In the genomic region with DNA sequence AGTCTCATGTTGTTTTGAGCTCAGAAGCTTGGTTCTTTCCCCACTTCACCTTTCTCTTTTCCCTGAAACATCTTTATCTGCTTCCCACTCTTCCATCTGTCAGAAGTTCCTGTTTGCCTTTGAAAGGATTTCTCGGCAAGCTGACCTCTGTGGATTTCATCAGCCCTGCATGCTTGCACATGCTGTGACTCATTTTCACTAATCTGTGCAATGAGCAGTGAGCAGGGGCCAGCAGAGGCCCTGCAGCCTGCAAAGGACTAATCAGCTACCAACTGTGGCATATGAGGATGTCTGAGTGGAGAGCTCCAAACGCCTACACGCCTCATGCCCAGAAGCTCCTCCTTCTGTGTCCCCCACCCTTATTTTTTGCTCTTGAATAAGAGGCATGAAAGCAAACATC, we compare ENCODE assay signal across 11 cellular contexts.
A peak's percentile ranks its signal among the peaks of the same experiment; 100 is the strongest.
DNase-seq lines count a peak whose midpoint lies in the region; ATAC-seq and TF ChIP-seq lines count a peak whose summit lies in the region.
"Had no signal": no experiment of that assay in that cellular context is flagged by ENCODE, and none has a peak within 500 bp of the region (broad histone marks: within the 10 kb centered on the region; RNA-seq: fewer than 3 reads in every experiment).

No MANE protein-coding gene starts in this region.

- no peak overlapping the region for H3K4me3 Mint-ChIP-seq in nephron
- H3K4me3 Mint-ChIP-seq: activated T-cell treated with anti-CD3 and anti-CD28 coated beads, Interleukin-2, amount 50 U/mL, for 72 hours; immature natural killer cell had no signal

- ATAC-seq in HG03045 (IDR thresholded peaks at IDR 0.05; ENCODE audit: unreplicated experiment), result no peak
- no peak for ATAC-seq in GM21515 (IDR thresholded peaks at IDR 0.05; ENCODE audit: unreplicated experiment)
- ATAC-seq: activated T-cell treated with anti-CD3 and anti-CD28 coated beads, Interleukin-2, amount 50 U/mL, for 72 hours had no signal

- DNase-seq in DMS 273 treated with DMSO at 0.1 percent for 48 hours (lab: John Stamatoyannopoulos, UW), result peak; percentile 90
- peak; percentile 87 for DNase-seq in NCI-H82 treated with DMSO at 0.1 percent for 48 hours (lab: John Stamatoyannopoulos, UW; ENCODE audit: unreplicated experiment)
- DNase-seq in epithelial cell of proximal tubule (ENCODE audit: low read depth), result peak; percentile 20
- no peak for DNase-seq in activated CD4-positive, alpha-beta T cell treated with anti-CD3 and anti-CD28 coated beads for 48 hours
- DNase-seq in NCI-H1436 treated with DMSO at 0.1 percent for 48 hours (lab: John Stamatoyannopoulos, UW), result no peak
- DNase-seq: activated T-cell treated with anti-CD3 and anti-CD28 coated beads, Interleukin-2, amount 50 U/mL, for 72 hours; immature natural killer cell; NK-92 treated with Interleukin-12 subunit alpha and Interleukin-12 subunit beta, amount 100 ng/mL, for 24 hours had no signal

- H3K27ac Mint-ChIP-seq in nephron, result peak overlapping the region; percentile 47 to 83 (median 57)
- H3K27ac Mint-ChIP-seq: activated T-cell treated with anti-CD3 and anti-CD28 coated beads, Interleukin-2, amount 50 U/mL, for 72 hours; immature natural killer cell had no signal

- H3K4me1 Mint-ChIP-seq in nephron, result peaks cover 15% of the 10 kb centered on the region
- H3K4me1 Mint-ChIP-seq: immature natural killer cell had no signal

- no peaks in the 10 kb centered on the region for H3K9me3 Mint-ChIP-seq in nephron
- H3K9me3 Mint-ChIP-seq: activated T-cell treated with anti-CD3 and anti-CD28 coated beads, Interleukin-2, amount 50 U/mL, for 72 hours had no signal

- no peak overlapping the region for H3K4me3 ChIP-seq in epithelial cell of proximal tubule (ENCODE audit: low read depth, low read length)

- H3K36me3 Mint-ChIP-seq in nephron (ENCODE audit: low read depth), result no peaks in the 10 kb centered on the region
- H3K36me3 Mint-ChIP-seq: immature natural killer cell had no signal

- no peak for TF ChIP-seq CTCF in epithelial cell of proximal tubule (conservative IDR thresholded peaks at IDR 0.05; ENCODE audit: low read depth, low read length)
- TF ChIP-seq CTCF in nephron (IDR thresholded peaks at IDR 0.05; ENCODE audit: unreplicated experiment in 3 of 3), result no peak

- H3K27me3 Mint-ChIP-seq in nephron (ENCODE audit: low read depth), result no peaks in the 10 kb centered on the region

Comparison
In these comparisons a context has a peak if more than half of its experiments do, and no peak if none do; other contexts are left out.
1. DNase-seq: peak in DMS 273 treated with DMSO at 0.1 percent for 48 hours (single experiment), NCI-H82 treated with DMSO at 0.1 percent for 48 hours (single experiment) and epithelial cell of proximal tubule (single experiment); none in activated CD4-positive, alpha-beta T cell treated with anti-CD3 and anti-CD28 coated beads for 48 hours (single experiment) and NCI-H1436 treated with DMSO at 0.1 percent for 48 hours (single experiment).